In genomic region chr9:131874916-131875670, GRCh38 we compare ENCODE assay signal across 15 cellular contexts.
DNase-seq lines count a peak whose midpoint lies in the region; ATAC-seq and TF ChIP-seq lines count a peak whose summit lies in the region.
"Had no signal": no experiment of that assay in that cellular context is flagged by ENCODE, and none has a peak within 500 bp of the region (broad histone marks: within the 10 kb centered on the region; RNA-seq: fewer than 3 reads in every experiment).

No MANE protein-coding gene starts in this region.

- peak overlapping the region in 9 of 11 experiments; percentile 31 to 82 (median 79); a peak in 13 of 22 replicates for H3K4me2 ChIP-seq in BLaER1 treated with 17β-estradiol and CSF1 and Interleukin-3, amounts not matched to agents 10 nM and 100 nM

- no peaks in the 10 kb centered on the region for H3K27me3 Mint-ChIP-seq in activated CD8-positive, alpha-beta T cell treated with anti-CD3 and anti-CD28 coated beads, Interleukin-2, amount 10 ng/mL, durations not matched to agents 7 days and 5 days (ENCODE audit: low read depth)
- no peaks in the 10 kb centered on the region for H3K27me3 Mint-ChIP-seq in activated CD8-positive, alpha-beta T cell treated with anti-CD3 and anti-CD28 coated beads for 36 hours
- H3K27me3 Mint-ChIP-seq in glutamatergic neuron (ENCODE audit: unreplicated experiment) (peaks cover 19% of the 10 kb centered on the region), MCF 10A (ENCODE audit: insufficient read depth, unreplicated experiment) (no peaks in the 10 kb centered on the region)
- H3K27me3 Mint-ChIP-seq in naive thymus-derived CD4-positive, alpha-beta T cell: no peaks in the 10 kb centered on the region
- H3K27me3 Mint-ChIP-seq: CD4-positive, alpha-beta memory T cell had no signal

- H3K27ac ChIP-seq in BLaER1 treated with 17β-estradiol and CSF1 and Interleukin-3, amounts not matched to agents 10 nM and 100 nM: peak overlapping the region in 1 of 11 experiments; percentile 8; a peak in 1 of 22 replicates
- H3K27ac ChIP-seq in naive thymus-derived CD4-positive, alpha-beta T cell (ENCODE audit: low read depth, low read length): no peak overlapping the region
- H3K27ac ChIP-seq: C4-2B, HL-60 had no signal

- POLR2A ChIA-PET in activated CD8-positive, alpha-beta T cell treated with anti-CD3 and anti-CD28 coated beads, Interleukin-2, amount 10 ng/mL, durations not matched to agents 7 days and 5 days (lab: Charles Lee): interaction anchor here (0.6 kb wide), 1 partner anchor 25 kb away, joined by 3 read pairs; no protein-coding TSS in a partner anchor
- POLR2A ChIA-PET in activated CD8-positive, alpha-beta T cell treated with anti-CD3 and anti-CD28 coated beads for 36 hours (lab: Charles Lee): no interaction called here
- POLR2A ChIA-PET in naive thymus-derived CD4-positive, alpha-beta T cell (lab: Charles Lee): no interaction called here
- POLR2A ChIA-PET in MCF 10A (lab: Yijun Ruan, JAX): interaction anchor here (0.5 kb wide), 1 partner anchor 215 kb away, joined by 3 read pairs; no protein-coding TSS in a partner anchor

- no peaks in the 10 kb centered on the region for H3K27me3 ChIP-seq in BLaER1 treated with 17β-estradiol and CSF1 and Interleukin-3, amounts not matched to agents 10 nM and 100 nM
- no peaks in the 10 kb centered on the region for H3K27me3 ChIP-seq in naive thymus-derived CD4-positive, alpha-beta T cell (ENCODE audit: control insufficient read depth in 2 of 2, insufficient read depth in 2 of 2, low read length in 2 of 2)

- H3K36me3 Mint-ChIP-seq in activated CD8-positive, alpha-beta T cell treated with anti-CD3 and anti-CD28 coated beads, Interleukin-2, amount 10 ng/mL, durations not matched to agents 7 days and 5 days (ENCODE audit: low read depth): no peaks in the 10 kb centered on the region
- no peaks in the 10 kb centered on the region for H3K36me3 Mint-ChIP-seq in activated CD8-positive, alpha-beta T cell treated with anti-CD3 and anti-CD28 coated beads for 36 hours (ENCODE audit: low read depth)
- no peaks in the 10 kb centered on the region for H3K36me3 Mint-ChIP-seq in glutamatergic neuron (ENCODE audit: unreplicated experiment)
- H3K36me3 Mint-ChIP-seq in naive thymus-derived CD4-positive, alpha-beta T cell: peaks cover 0 to 31% (median 0%) of the 10 kb centered on the region in 5 donors
- H3K36me3 Mint-ChIP-seq in MCF 10A (ENCODE audit: insufficient read depth, unreplicated experiment): peaks cover 5% of the 10 kb centered on the region

- no TSS peak for BruUV-seq in MCF 10A (replicated peaks; lab: Mats Ljungman, UMichigan)

- no peaks in the 10 kb centered on the region for H3K9me3 ChIP-seq in BLaER1 treated with 17β-estradiol and CSF1 and Interleukin-3, amounts not matched to agents 10 nM and 100 nM (replicated peaks in 1 of 11)
- no peaks in the 10 kb centered on the region for H3K9me3 ChIP-seq in naive thymus-derived CD4-positive, alpha-beta T cell (ENCODE audit: control insufficient read depth in 2 of 3, low read length in 3 of 3)

- peak overlapping the region; percentile 82 for H3K27ac Mint-ChIP-seq in activated CD8-positive, alpha-beta T cell treated with anti-CD3 and anti-CD28 coated beads, Interleukin-2, amount 10 ng/mL, durations not matched to agents 7 days and 5 days
- H3K27ac Mint-ChIP-seq in activated CD8-positive, alpha-beta T cell treated with anti-CD3 and anti-CD28 coated beads for 36 hours: no peak overlapping the region
- peak overlapping the region; percentile 99 for H3K27ac Mint-ChIP-seq in glutamatergic neuron (ENCODE audit: unreplicated experiment)
- H3K27ac Mint-ChIP-seq in naive thymus-derived CD4-positive, alpha-beta T cell: no peak overlapping the region
- no peak overlapping the region for H3K27ac Mint-ChIP-seq in MCF 10A (ENCODE audit: low read depth, unreplicated experiment)
- H3K27ac Mint-ChIP-seq: CD4-positive, alpha-beta memory T cell had no signal

- no peak overlapping the region for H3K4me3 ChIP-seq in BLaER1 treated with 17β-estradiol and CSF1 and Interleukin-3, amounts not matched to agents 10 nM and 100 nM
- H3K4me3 ChIP-seq in naive thymus-derived CD4-positive, alpha-beta T cell (ENCODE audit: low read length): no peak overlapping the region
- H3K4me3 ChIP-seq: GM12878 had no signal

- DNase-seq in activated CD8-positive, alpha-beta T cell treated with anti-CD3 and anti-CD28 coated beads, Interleukin-2, amount 10 ng/mL, durations not matched to agents 7 days and 5 days: no peak
- no peak for DNase-seq in activated CD8-positive, alpha-beta T cell treated with anti-CD3 and anti-CD28 coated beads for 36 hours
- DNase-seq in glutamatergic neuron (peak; percentile 10), posterior vena cava (ENCODE audit: low spot score) (peak; percentile 63), MCF 10A (ENCODE audit: unreplicated experiment) (no peak), midbrain (lab: John Stamatoyannopoulos, UW) (no peak)
- no peak for DNase-seq in naive thymus-derived CD4-positive, alpha-beta T cell
- DNase-seq: 8988T; AML-193; CD4-positive, alpha-beta memory T cell; DMS79 had no signal

- no peak for TF ChIP-seq CTCF in activated CD8-positive, alpha-beta T cell treated with anti-CD3 and anti-CD28 coated beads for 36 hours (IDR thresholded peaks at IDR 0.05)
- TF ChIP-seq CTCF in glutamatergic neuron (IDR thresholded peaks at IDR 0.05; ENCODE audit: partially characterized antibody, unreplicated experiment): no peak
- no peak for TF ChIP-seq CTCF in MCF 10A (IDR thresholded peaks at IDR 0.05; ENCODE audit: unreplicated experiment)

- no peak overlapping the region for H3K9ac ChIP-seq in BLaER1 treated with 17β-estradiol and CSF1 and Interleukin-3, amounts not matched to agents 10 nM and 100 nM

- no peak for ATAC-seq in activated CD8-positive, alpha-beta T cell treated with anti-CD3 and anti-CD28 coated beads, Interleukin-2, amount 10 ng/mL, durations not matched to agents 7 days and 5 days
- ATAC-seq in activated CD8-positive, alpha-beta T cell treated with anti-CD3 and anti-CD28 coated beads for 36 hours: no peak
- ATAC-seq in naive thymus-derived CD4-positive, alpha-beta T cell: no peak
- ATAC-seq: GM12878 had no signal

- no peak overlapping the region for H3K4me3 Mint-ChIP-seq in activated CD8-positive, alpha-beta T cell treated with anti-CD3 and anti-CD28 coated beads, Interleukin-2, amount 10 ng/mL, durations not matched to agents 7 days and 5 days
- H3K4me3 Mint-ChIP-seq in activated CD8-positive, alpha-beta T cell treated with anti-CD3 and anti-CD28 coated beads for 36 hours: no peak overlapping the region
- peak overlapping the region; percentile 55 for H3K4me3 Mint-ChIP-seq in glutamatergic neuron (ENCODE audit: unreplicated experiment)
- no peak overlapping the region for H3K4me3 Mint-ChIP-seq in naive thymus-derived CD4-positive, alpha-beta T cell
- H3K4me3 Mint-ChIP-seq in MCF 10A (ENCODE audit: unreplicated experiment): no peak overlapping the region
- H3K4me3 Mint-ChIP-seq: CD4-positive, alpha-beta memory T cell had no signal

- CTCF ChIA-PET in activated CD8-positive, alpha-beta T cell treated with anti-CD3 and anti-CD28 coated beads, Interleukin-2, amount 10 ng/mL, durations not matched to agents 7 days and 5 days (lab: Charles Lee): no interaction called here
- CTCF ChIA-PET in activated CD8-positive, alpha-beta T cell treated with anti-CD3 and anti-CD28 coated beads for 36 hours (lab: Charles Lee): no interaction called here
- CTCF ChIA-PET in naive thymus-derived CD4-positive, alpha-beta T cell (lab: Charles Lee): no interaction called here
- CTCF ChIA-PET in MCF 10A (lab: Yijun Ruan, JAX): no interaction called here

- H4K20me1 ChIP-seq in BLaER1 treated with 17β-estradiol and CSF1 and Interleukin-3, amounts not matched to agents 10 nM and 100 nM: peaks cover 0 to 35% (median 0%) of the 10 kb centered on the region in 11 experiments; a peak in 6 of 22 replicates

- intact Hi-C loops in activated CD8-positive, alpha-beta T cell treated with anti-CD3 and anti-CD28 coated beads for 36 hours (cut with micrococcal nuclease): no loop called here
- intact Hi-C loops in posterior vena cava (cut with DNase I): no loop called here
- intact Hi-C loops in naive thymus-derived CD4-positive, alpha-beta T cell (cut with micrococcal nuclease): loop anchor here in 1 of 2 donors (5.0 kb wide), 1 partner anchor 38 kb away; no protein-coding TSS in a partner anchor
- intact Hi-C loops in MCF 10A (cut with micrococcal nuclease): no loop called here

- no peaks in the 10 kb centered on the region for H3K9me3 Mint-ChIP-seq in activated CD8-positive, alpha-beta T cell treated with anti-CD3 and anti-CD28 coated beads, Interleukin-2, amount 10 ng/mL, durations not matched to agents 7 days and 5 days (ENCODE audit: insufficient read depth)
- H3K9me3 Mint-ChIP-seq in activated CD8-positive, alpha-beta T cell treated with anti-CD3 and anti-CD28 coated beads for 36 hours: no peaks in the 10 kb centered on the region
- H3K9me3 Mint-ChIP-seq in glutamatergic neuron (ENCODE audit: unreplicated experiment) (peaks cover 26% of the 10 kb centered on the region), MCF 10A (ENCODE audit: unreplicated experiment) (no peaks in the 10 kb centered on the region)
- H3K9me3 Mint-ChIP-seq in naive thymus-derived CD4-positive, alpha-beta T cell: no peaks in the 10 kb centered on the region
- H3K9me3 Mint-ChIP-seq: CD4-positive, alpha-beta memory T cell had no signal

- peaks cover 19 to 54% (median 51%) of the 10 kb centered on the region in 10 experiments for H3K4me1 ChIP-seq in BLaER1 treated with 17β-estradiol and CSF1 and Interleukin-3, amounts not matched to agents 10 nM and 100 nM
- no peaks in the 10 kb centered on the region for H3K4me1 ChIP-seq in naive thymus-derived CD4-positive, alpha-beta T cell (ENCODE audit: control insufficient read depth in 2 of 2, insufficient read depth in 2 of 2, low read length in 2 of 2)

- H3K4me1 Mint-ChIP-seq in activated CD8-positive, alpha-beta T cell treated with anti-CD3 and anti-CD28 coated beads, Interleukin-2, amount 10 ng/mL, durations not matched to agents 7 days and 5 days (ENCODE audit: low read depth): peaks cover 43% of the 10 kb centered on the region
- H3K4me1 Mint-ChIP-seq in activated CD8-positive, alpha-beta T cell treated with anti-CD3 and anti-CD28 coated beads for 36 hours (ENCODE audit: low read depth): peaks cover 12% of the 10 kb centered on the region
- H3K4me1 Mint-ChIP-seq in glutamatergic neuron (ENCODE audit: low read depth, unreplicated experiment) (peaks cover 71% of the 10 kb centered on the region), MCF 10A (ENCODE audit: insufficient read depth, unreplicated experiment) (no peaks in the 10 kb centered on the region)
- H3K4me1 Mint-ChIP-seq in naive thymus-derived CD4-positive, alpha-beta T cell: peaks cover 0 to 31% (median 0%) of the 10 kb centered on the region in 7 donors

- H3K36me3 ChIP-seq in BLaER1 treated with 17β-estradiol and CSF1 and Interleukin-3, amounts not matched to agents 10 nM and 100 nM: peaks cover 0 to 11% (median 0%) of the 10 kb centered on the region in 11 experiments; a peak in 3 of 22 replicates
- peaks cover 0 to 5% (median 0%) of the 10 kb centered on the region in 3 experiments for H3K36me3 ChIP-seq in naive thymus-derived CD4-positive, alpha-beta T cell (ENCODE audit: control insufficient read depth in 2 of 3, insufficient read depth in 3 of 3, low read length in 3 of 3)

Comparison
In these comparisons a context has a peak if more than half of its experiments do, and no peak if none do; other contexts are left out.
1. H3K27ac Mint-ChIP-seq: peak in activated CD8-positive, alpha-beta T cell treated with anti-CD3 and anti-CD28 coated beads, Interleukin-2, amount 10 ng/mL, durations not matched to agents 7 days and 5 days (single experiment) and glutamatergic neuron (single experiment); none in activated CD8-positive, alpha-beta T cell treated with anti-CD3 and anti-CD28 coated beads for 36 hours (single experiment), naive thymus-derived CD4-positive, alpha-beta T cell (0 of 9) and MCF 10A (single experiment).
2. POLR2A ChIA-PET loops: an anchor here in activated CD8-positive, alpha-beta T cell treated with anti-CD3 and anti-CD28 coated beads, Interleukin-2, amount 10 ng/mL, durations not matched to agents 7 days and 5 days (0.6 kb wide) and MCF 10A (0.5 kb wide); none called in activated CD8-positive, alpha-beta T cell treated with anti-CD3 and anti-CD28 coated beads for 36 hours and naive thymus-derived CD4-positive, alpha-beta T cell.
3. DNase-seq: peak in glutamatergic neuron (single experiment) and posterior vena cava (single experiment); none in activated CD8-positive, alpha-beta T cell treated with anti-CD3 and anti-CD28 coated beads, Interleukin-2, amount 10 ng/mL, durations not matched to agents 7 days and 5 days (single experiment), activated CD8-positive, alpha-beta T cell treated with anti-CD3 and anti-CD28 coated beads for 36 hours (single experiment), naive thymus-derived CD4-positive, alpha-beta T cell (0 of 9), MCF 10A (single experiment) and midbrain (single experiment).